In the genomic region with DNA sequence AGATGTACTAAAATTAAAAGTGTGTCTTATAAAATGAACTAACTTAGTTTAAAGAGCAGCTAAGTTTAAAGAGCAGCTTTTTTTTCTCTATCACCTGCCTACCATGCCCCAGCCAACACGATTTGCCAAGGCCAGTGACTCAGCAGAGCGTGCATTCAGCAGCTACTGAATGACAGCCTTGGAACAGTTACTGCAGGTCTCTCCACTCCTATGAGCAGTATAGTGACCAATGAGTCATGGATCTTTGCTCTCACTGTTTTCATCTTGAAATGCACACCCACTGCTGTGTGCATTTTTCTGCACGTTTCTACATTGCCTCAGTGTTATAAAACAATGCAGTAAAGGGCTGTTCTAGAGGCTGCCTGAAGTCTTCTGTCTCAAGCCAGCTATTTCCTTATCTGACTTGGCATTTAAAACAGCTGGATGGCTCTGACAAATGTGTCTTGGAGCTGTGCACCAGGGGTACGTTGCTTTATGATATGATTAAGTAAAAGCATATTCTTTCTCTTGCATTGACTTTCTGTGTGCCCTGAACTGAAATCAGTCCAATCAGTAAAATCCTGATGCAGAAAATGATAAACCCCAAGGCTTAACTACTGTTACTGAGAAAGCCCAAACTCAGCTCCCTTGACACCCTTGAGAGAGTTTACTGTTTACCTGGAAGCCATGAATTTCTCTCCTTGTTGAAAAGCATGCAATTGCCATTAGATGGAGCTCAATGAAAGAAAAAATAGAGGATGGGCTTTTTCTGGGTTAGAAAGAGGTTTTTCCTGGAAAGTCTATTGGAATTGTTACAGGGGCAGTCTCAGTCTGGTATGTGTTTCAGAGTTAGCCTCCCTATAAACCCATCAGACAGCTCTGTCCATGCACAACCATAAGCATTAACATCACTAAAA, we compare ENCODE assay signal across 8 cellular contexts.
DNase-seq lines count a peak whose midpoint lies in the region; ATAC-seq, FAIRE-seq and TF ChIP-seq lines count a peak whose summit lies in the region.

No MANE protein-coding gene starts in this region.

- H3K36me3 ChIP-seq in osteoblast (ENCODE audit: insufficient read depth, low read length): no peaks in the 10 kb centered on the region

- no peaks in the 10 kb centered on the region for H3K4me1 ChIP-seq in osteoblast (ENCODE audit: insufficient read depth, low read length)

- no peak overlapping the region for H3K4me3 ChIP-seq in osteoblast (ENCODE audit: insufficient read depth, low read length)

- ATAC-seq in HG03280 (IDR thresholded peaks at IDR 0.05; ENCODE audit: unreplicated experiment): no peak
- no peak for ATAC-seq in GM21381 (IDR thresholded peaks at IDR 0.05; ENCODE audit: unreplicated experiment)
- ATAC-seq in HG03457 (IDR thresholded peaks at IDR 0.05; ENCODE audit: unreplicated experiment): no peak

- H3K27me3 ChIP-seq in osteoblast (ENCODE audit: insufficient read depth, low read length): no peaks in the 10 kb centered on the region

- no peak overlapping the region for H3K4me2 ChIP-seq in osteoblast (ENCODE audit: insufficient read depth, low read length)

- no peaks in the 10 kb centered on the region for H3K9me3 ChIP-seq in osteoblast (ENCODE audit: low read depth, low read length)

- peak; percentile 59 for DNase-seq in HCEC 1CT
- peak; percentile 60 for DNase-seq in RCC 7860 (ENCODE audit: low spot score)
- peak; percentile 32 for DNase-seq in fibroblast of the conjunctiva (ENCODE audit: low read depth)
- DNase-seq in osteoblast (ENCODE audit: insufficient read length, low spot score, missing footprints): peak; percentile 11
- DNase-seq in NCI-H1694 treated with DMSO at 0.1 percent for 48 hours (lab: John Stamatoyannopoulos, UW): no peak

- H3K27ac ChIP-seq in osteoblast (ENCODE audit: low read depth, low read length): no peak overlapping the region

- no peak overlapping the region for H2AFZ ChIP-seq in osteoblast (ENCODE audit: low read length)

- peak; percentile 84 for FAIRE-seq in RCC 7860 (lab: Jason Lieb, UNC)

- no peaks in the 10 kb centered on the region for H4K20me1 ChIP-seq in osteoblast (ENCODE audit: insufficient read depth, low read length)

- no peaks in the 10 kb centered on the region for H3K79me2 ChIP-seq in osteoblast (ENCODE audit: insufficient read depth, low read length)

- no peak for TF ChIP-seq CTCF in osteoblast (IDR thresholded peaks at IDR 0.05; ENCODE audit: extremely low read depth, low read depth, low read length)
